ENCODE assay signal across 33 cellular contexts in the genomic region with DNA sequence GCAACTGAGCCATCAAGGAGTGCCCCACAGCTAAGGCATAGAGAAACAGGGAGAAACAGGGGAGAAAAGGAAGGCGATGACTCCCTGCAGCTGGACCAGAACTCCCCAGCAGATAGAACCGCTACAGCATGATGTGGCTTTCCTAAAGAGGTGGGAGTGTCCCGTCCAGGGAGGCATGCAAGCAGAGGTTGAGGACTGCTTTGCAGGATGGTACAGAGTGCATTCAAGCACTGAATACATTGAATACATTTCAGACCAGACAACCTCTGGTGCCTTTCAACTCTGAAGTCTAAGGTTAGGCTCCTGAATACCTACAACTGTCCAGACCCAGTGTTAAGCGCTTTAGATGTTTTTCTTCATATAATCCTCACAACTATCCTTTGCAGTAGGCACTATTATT. TPM values are rescaled to one million over a fixed set of nuclear protein-coding genes. Genes with fewer than 3 reads are reported as not detected.
"Had no signal": no experiment of that assay in that cellular context is flagged by ENCODE, and none has a peak within 500 bp of the region (broad histone marks: within the 10 kb centered on the region; RNA-seq: fewer than 3 reads in every experiment).

No MANE protein-coding gene starts in this region.

- H3K4me3 ChIP-seq: esophagus muscularis mucosa, gastrocnemius medialis, heart right ventricle had no signal

- H3K4me3 Mint-ChIP-seq: activated B cell treated with CpG ODN at 0.5 μM for 24 hours; activated CD4-positive, alpha-beta memory T cell treated with anti-CD3 and anti-CD28 coated beads for 36 hours; activated CD8-positive, alpha-beta T cell treated with anti-CD3 and anti-CD28 coated beads, Interleukin-2, amount 10 ng/mL, durations not matched to agents 7 days and 5 days; activated naive CD8-positive, alpha-beta T cell; activated T-cell treated with anti-CD3 and anti-CD28 coated beads, Interleukin-2, amount 50 U/mL, for 4 hours; activated T-helper 17 cell treated with anti-CD3 and anti-CD28 coated beads, Interleukin-2, amount 50 U/mL, for 72 hours; central memory CD8-positive, alpha-beta T cell; T-helper 17 cell; T-helper 2 cell treated with Interferon-gamma antibody and Interleukin-4, amounts not matched to agents 5 μg/mL and 100 μg/mL, for 36 hours had no signal

- H3K9me3 ChIP-seq: esophagus muscularis mucosa, gastrocnemius medialis, heart right ventricle had no signal

- H3K4me1 ChIP-seq: foreskin keratinocyte, gastrocnemius medialis had no signal

- H3K36me3 Mint-ChIP-seq: activated CD4-positive, alpha-beta memory T cell treated with anti-CD3 and anti-CD28 coated beads for 36 hours; activated naive CD8-positive, alpha-beta T cell had no signal

- FAIRE-seq: astrocyte had no signal

- DNase-seq: activated B cell treated with CpG ODN at 0.5 μM for 24 hours; activated CD4-positive, alpha-beta memory T cell treated with anti-CD3 and anti-CD28 coated beads for 36 hours; activated CD4-positive, alpha-beta T cell treated with anti-CD3 and anti-CD28 coated beads for 48 hours; activated CD4-positive, alpha-beta T cell treated with anti-CD3 and anti-CD28 coated beads, Interleukin-2, amount 50 U/mL, for 1 hour; activated CD8-positive, alpha-beta T cell treated with anti-CD3 and anti-CD28 coated beads, Interleukin-2, amount 10 ng/mL, durations not matched to agents 7 days and 5 days; activated effector memory CD4-positive, alpha-beta T cell treated with Interleukin-2 at 50 U/mL for 16 hours; activated gamma-delta T cell treated with Interleukin-2 at 50 U/mL for 16 hours; activated naive CD4-positive, alpha-beta T cell treated with anti-CD3 and anti-CD28 coated beads, Interleukin-2, amount 50 U/mL, for 16 hours; activated naive CD4-positive, alpha-beta T cell treated with Interleukin-2 at 50 U/mL for 16 hours; activated T-cell treated with anti-CD3 and anti-CD28 coated beads, Interleukin-2, amount 50 U/mL, for 4 hours; amniotic stem cell; anterior cingulate cortex; brain microvascular endothelial cell; cortex of kidney; dermis blood vessel endothelial cell; effector CD8-positive, alpha-beta T cell; erythroblast; foreskin keratinocyte; gastrocnemius medialis; heart right ventricle; SW 1271; T-helper 1 cell; T-helper 17 cell; T1000; WERI-Rb-1 had no signal

- H3K36me3 ChIP-seq: brain microvascular endothelial cell, esophagus muscularis mucosa, gastrocnemius medialis, heart right ventricle, WERI-Rb-1 had no signal

- H3K27ac ChIP-seq: brain microvascular endothelial cell, esophagus muscularis mucosa, foreskin keratinocyte, gastrocnemius medialis, heart right ventricle, WERI-Rb-1 had no signal

- H3K27me3 Mint-ChIP-seq: activated B cell treated with CpG ODN at 0.5 μM for 24 hours had no signal

- H3K27ac Mint-ChIP-seq: activated B cell treated with CpG ODN at 0.5 μM for 24 hours; activated CD4-positive, alpha-beta memory T cell treated with anti-CD3 and anti-CD28 coated beads for 36 hours; activated CD8-positive, alpha-beta T cell treated with anti-CD3 and anti-CD28 coated beads, Interleukin-2, amount 10 ng/mL, durations not matched to agents 7 days and 5 days; activated naive CD8-positive, alpha-beta T cell; activated T-helper 17 cell treated with anti-CD3 and anti-CD28 coated beads, Interleukin-2, amount 50 U/mL, for 72 hours; T-helper 17 cell; T-helper 2 cell treated with Interferon-gamma antibody and Interleukin-4, amounts not matched to agents 5 μg/mL and 100 μg/mL, for 36 hours had no signal

- H3K4me1 Mint-ChIP-seq: central memory CD8-positive, alpha-beta T cell had no signal

- ATAC-seq: activated CD4-positive, CD25-positive, alpha-beta regulatory T cell treated with anti-CD3 and anti-CD28 coated beads, Interleukin-2, amount 50 U/mL, for 24 hours; activated CD8-positive, alpha-beta T cell treated with anti-CD3 and anti-CD28 coated beads, Interleukin-2, amount 10 ng/mL, durations not matched to agents 7 days and 5 days; activated T-cell treated with anti-CD3 and anti-CD28 coated beads, Interleukin-2, amount 50 U/mL, for 4 hours; activated T-helper 17 cell treated with anti-CD3 and anti-CD28 coated beads, Interleukin-2, amount 50 U/mL, for 72 hours; foreskin keratinocyte; gastrocnemius medialis; heart right ventricle; T-helper 17 cell had no signal

- H3K27me3 ChIP-seq: foreskin keratinocyte had no signal

- H3K9me3 Mint-ChIP-seq: activated B cell treated with CpG ODN at 0.5 μM for 24 hours; activated CD4-positive, alpha-beta memory T cell treated with anti-CD3 and anti-CD28 coated beads for 36 hours; activated T-cell treated with anti-CD3 and anti-CD28 coated beads, Interleukin-2, amount 50 U/mL, for 4 hours; activated T-helper 17 cell treated with anti-CD3 and anti-CD28 coated beads, Interleukin-2, amount 50 U/mL, for 72 hours; central memory CD8-positive, alpha-beta T cell; T-helper 2 cell treated with Interferon-gamma antibody and Interleukin-4, amounts not matched to agents 5 μg/mL and 100 μg/mL, for 36 hours had no signal

RNA-seq across cellular contexts. Expression of gene DLGAP3, which starts 13.3 kb away (rescaled TPM):
- total RNA-seq: bronchial epithelial cell, foreskin keratinocyte had no signal
